In the genomic region with DNA sequence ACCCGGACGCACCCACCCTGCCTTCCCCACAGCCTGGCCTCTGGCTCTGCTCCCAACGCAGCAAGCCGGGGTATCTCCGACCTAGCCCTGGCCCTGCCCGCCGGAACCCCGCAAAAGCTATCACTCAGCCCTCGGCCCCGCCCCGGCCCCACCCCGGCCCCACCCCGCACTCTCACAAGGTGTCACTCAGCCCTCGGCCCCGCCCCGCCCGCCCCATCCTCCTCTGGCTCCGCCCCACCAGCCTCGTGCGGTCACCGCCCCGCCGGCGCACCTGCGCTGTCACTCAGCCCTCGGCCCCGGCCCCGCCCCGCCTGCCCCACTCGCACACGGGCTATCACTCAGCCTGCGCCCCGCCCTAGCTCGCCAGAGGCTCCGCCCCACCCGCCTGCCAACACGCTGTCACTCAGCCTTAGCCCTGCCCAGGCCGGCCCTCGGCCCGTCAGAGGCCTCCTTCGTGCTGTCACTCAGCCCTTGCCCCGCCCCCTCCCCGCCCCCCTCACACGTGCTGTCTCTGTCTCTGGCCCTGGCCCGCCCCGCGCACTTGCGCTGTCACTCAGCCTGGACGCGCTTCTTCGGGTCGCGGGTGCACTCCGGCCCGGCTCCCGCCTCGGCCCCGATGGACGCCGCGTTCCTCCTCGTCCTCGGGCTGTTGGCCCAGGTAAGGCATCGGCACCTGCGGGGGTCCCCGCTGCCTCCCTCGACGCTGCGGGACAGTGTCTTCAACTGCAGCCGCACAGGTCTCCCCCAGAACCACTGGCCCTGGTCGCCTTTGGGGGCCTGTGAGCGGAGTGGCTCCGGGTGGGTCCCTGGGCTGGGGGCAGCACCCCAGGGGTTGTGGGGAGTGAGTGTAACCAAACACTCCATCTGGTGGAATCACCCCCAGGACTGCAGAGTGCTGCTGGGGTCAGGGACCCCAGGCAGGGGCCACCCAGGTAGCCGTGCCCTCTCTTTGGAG, we compare ENCODE assay signal across 1 cellular context.
TF ChIP-seq lines count a peak whose summit lies in the region.

A gene with protein sequence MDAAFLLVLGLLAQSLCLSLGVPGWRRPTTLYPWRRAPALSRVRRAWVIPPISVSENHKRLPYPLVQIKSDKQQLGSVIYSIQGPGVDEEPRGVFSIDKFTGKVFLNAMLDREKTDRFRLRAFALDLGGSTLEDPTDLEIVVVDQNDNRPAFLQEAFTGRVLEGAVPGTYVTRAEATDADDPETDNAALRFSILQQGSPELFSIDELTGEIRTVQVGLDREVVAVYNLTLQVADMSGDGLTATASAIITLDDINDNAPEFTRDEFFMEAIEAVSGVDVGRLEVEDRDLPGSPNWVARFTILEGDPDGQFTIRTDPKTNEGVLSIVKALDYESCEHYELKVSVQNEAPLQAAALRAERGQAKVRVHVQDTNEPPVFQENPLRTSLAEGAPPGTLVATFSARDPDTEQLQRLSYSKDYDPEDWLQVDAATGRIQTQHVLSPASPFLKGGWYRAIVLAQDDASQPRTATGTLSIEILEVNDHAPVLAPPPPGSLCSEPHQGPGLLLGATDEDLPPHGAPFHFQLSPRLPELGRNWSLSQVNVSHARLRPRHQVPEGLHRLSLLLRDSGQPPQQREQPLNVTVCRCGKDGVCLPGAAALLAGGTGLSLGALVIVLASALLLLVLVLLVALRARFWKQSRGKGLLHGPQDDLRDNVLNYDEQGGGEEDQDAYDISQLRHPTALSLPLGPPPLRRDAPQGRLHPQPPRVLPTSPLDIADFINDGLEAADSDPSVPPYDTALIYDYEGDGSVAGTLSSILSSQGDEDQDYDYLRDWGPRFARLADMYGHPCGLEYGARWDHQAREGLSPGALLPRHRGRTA (plus strand): TSS at position 533 of the 955 bp plus-strand sequence. CDS start 84 bp downstream, at position 617.

TF ChIP-seq in K562, 482 proteins besides CTCF, POLR2A, EP300 and RAD21 (continued from another document and continues in another):
- TF ChIP-seq, protein P1, sequence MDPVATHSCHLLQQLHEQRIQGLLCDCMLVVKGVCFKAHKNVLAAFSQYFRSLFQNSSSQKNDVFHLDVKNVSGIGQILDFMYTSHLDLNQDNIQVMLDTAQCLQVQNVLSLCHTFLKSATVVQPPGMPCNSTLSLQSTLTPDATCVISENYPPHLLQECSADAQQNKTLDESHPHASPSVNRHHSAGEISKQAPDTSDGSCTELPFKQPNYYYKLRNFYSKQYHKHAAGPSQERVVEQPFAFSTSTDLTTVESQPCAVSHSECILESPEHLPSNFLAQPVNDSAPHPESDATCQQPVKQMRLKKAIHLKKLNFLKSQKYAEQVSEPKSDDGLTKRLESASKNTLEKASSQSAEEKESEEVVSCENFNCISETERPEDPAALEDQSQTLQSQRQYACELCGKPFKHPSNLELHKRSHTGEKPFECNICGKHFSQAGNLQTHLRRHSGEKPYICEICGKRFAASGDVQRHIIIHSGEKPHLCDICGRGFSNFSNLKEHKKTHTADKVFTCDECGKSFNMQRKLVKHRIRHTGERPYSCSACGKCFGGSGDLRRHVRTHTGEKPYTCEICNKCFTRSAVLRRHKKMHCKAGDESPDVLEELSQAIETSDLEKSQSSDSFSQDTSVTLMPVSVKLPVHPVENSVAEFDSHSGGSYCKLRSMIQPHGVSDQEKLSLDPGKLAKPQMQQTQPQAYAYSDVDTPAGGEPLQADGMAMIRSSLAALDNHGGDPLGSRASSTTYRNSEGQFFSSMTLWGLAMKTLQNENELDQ (CRISPR knock-in tag; IDR thresholded peaks at IDR 0.05; ENCODE audit: borderline replicate concordance) = no peak
- TF ChIP-seq, protein P2, sequence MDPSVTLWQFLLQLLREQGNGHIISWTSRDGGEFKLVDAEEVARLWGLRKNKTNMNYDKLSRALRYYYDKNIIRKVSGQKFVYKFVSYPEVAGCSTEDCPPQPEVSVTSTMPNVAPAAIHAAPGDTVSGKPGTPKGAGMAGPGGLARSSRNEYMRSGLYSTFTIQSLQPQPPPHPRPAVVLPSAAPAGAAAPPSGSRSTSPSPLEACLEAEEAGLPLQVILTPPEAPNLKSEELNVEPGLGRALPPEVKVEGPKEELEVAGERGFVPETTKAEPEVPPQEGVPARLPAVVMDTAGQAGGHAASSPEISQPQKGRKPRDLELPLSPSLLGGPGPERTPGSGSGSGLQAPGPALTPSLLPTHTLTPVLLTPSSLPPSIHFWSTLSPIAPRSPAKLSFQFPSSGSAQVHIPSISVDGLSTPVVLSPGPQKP (CRISPR knock-in tag; IDR thresholded peaks at IDR 0.05) = no peak
- TF ChIP-seq ZFP36 (IDR thresholded peaks at IDR 0.05; ENCODE audit: low read depth, low read length, partially characterized antibody) (no peak), SIN3B (IDR thresholded peaks at IDR 0.05; ENCODE audit: low read depth) (no peak), EGR1 (conservative IDR thresholded peaks at IDR 0.05) (peak; percentile 69), L3MBTL2 (IDR thresholded peaks at IDR 0.05) (peak; percentile 64), SAP30 (IDR thresholded peaks at IDR 0.05; ENCODE audit: borderline replicate concordance, insufficient read depth, low read depth, low read length, poor library complexity, severe bottlenecking) (no peak), MXI1 (IDR thresholded peaks at IDR 0.05; ENCODE audit: low read depth, low read length) (peak; percentile 50; the same call in 1 of the 2 replicates), SIN3A (IDR thresholded peaks at IDR 0.05; ENCODE audit: borderline replicate concordance in 2 of 2, control insufficient read depth in 1 of 2, low read depth in 2 of 2, low read length in 2 of 2) (0 out of 4 replicates have a peak, but pooled peaks of 1 of the 2 experiments have one; percentile 29), RBM14 (IDR thresholded peaks at IDR 0.05; ENCODE audit: borderline replicate concordance, insufficient read depth, low read depth, low read length) (no peak), MBD2 (IDR thresholded peaks at IDR 0.05; ENCODE audit: borderline replicate concordance, low read depth) (peak; percentile 42; the same call in 1 of the 2 replicates), ETV5 (CRISPR knock-in tag; IDR thresholded peaks at IDR 0.05; ENCODE audit: low read depth) (no peak), NFYB (IDR thresholded peaks at IDR 0.05; ENCODE audit: extremely low read depth, insufficient read length) (peak; percentile 9), ZNF561 (CRISPR knock-in tag; conservative IDR thresholded peaks at IDR 0.05) (no peak), ZNF12 (CRISPR knock-in tag; IDR thresholded peaks at IDR 0.05) (no peak), RFX1 (IDR thresholded peaks at IDR 0.05) (no peak), ZNF79 (CRISPR knock-in tag; IDR thresholded peaks at IDR 0.05; ENCODE audit: low read depth) (no peak), ZBTB1 (CRISPR knock-in tag; IDR thresholded peaks at IDR 0.05; ENCODE audit: borderline replicate concordance, low read depth) (no peak), CHD2 (IDR thresholded peaks at IDR 0.05; ENCODE audit: low read depth, low read length) (no peak), ZNF408 (CRISPR knock-in tag; IDR thresholded peaks at IDR 0.05; ENCODE audit: low read depth) (no peak), ZNF830 (CRISPR knock-in tag; IDR thresholded peaks at IDR 0.05) (no peak), PHF8 (IDR thresholded peaks at IDR 0.05; ENCODE audit: borderline replicate concordance, low read length) (peak; percentile 15; the same call in 1 of the 2 replicates), RAD51 (IDR thresholded peaks at IDR 0.05; ENCODE audit: borderline replicate concordance, low read depth) (peak; percentile 41; the same call in 1 of the 2 replicates), ZNF143 (CRISPR knock-in tag; IDR thresholded peaks at IDR 0.05) (no peak), ZNF785 (CRISPR knock-in tag; IDR thresholded peaks at IDR 0.05) (no peak), BDP1 (IDR thresholded peaks at IDR 0.05; ENCODE audit: insufficient read depth, insufficient read length) (no peak), XRCC5 (IDR thresholded peaks at IDR 0.05; ENCODE audit: low read depth, low read length) (no peak), NCOA6 (IDR thresholded peaks at IDR 0.05) (no peak), KDM5B (IDR thresholded peaks at IDR 0.05; ENCODE audit: insufficient replicate concordance, low read depth, low read length) (no peak), HNRNPH1 (optimal IDR thresholded peaks at IDR 0.05; ENCODE audit: low read depth, low read length) (no peak), ZNF316 (IDR thresholded peaks at IDR 0.05) (peak; percentile 7; the same call in 1 of the 2 replicates), SETDB1 (IDR thresholded peaks at IDR 0.05; ENCODE audit: low read length) (no peak), ZC3H11A (IDR thresholded peaks at IDR 0.05; ENCODE audit: low read depth, low read length) (no peak), HMG20A (CRISPR knock-in tag; conservative IDR thresholded peaks at IDR 0.05) (no peak), ZBTB17 (CRISPR knock-in tag; IDR thresholded peaks at IDR 0.05) (no peak), U2AF1 (optimal IDR thresholded peaks at IDR 0.05; ENCODE audit: low read depth, low read length) (no peak), NFIX (CRISPR knock-in tag; IDR thresholded peaks at IDR 0.05; ENCODE audit: low read depth) (no peak), ZNF57 (CRISPR knock-in tag; IDR thresholded peaks at IDR 0.05) (no peak), BRD4 (IDR thresholded peaks at IDR 0.05) (no peak), POLR2G (IDR thresholded peaks at IDR 0.05; ENCODE audit: low read depth, low read length) (0 out of 2 replicates have a peak, but pooled peaks have one; percentile 18), POLR2B (IDR thresholded peaks at IDR 0.05; ENCODE audit: low read depth, partially characterized antibody) (no peak), THRAP3 (IDR thresholded peaks at IDR 0.05; ENCODE audit: borderline replicate concordance) (no peak)
- TF ChIP-seq, protein P3, sequence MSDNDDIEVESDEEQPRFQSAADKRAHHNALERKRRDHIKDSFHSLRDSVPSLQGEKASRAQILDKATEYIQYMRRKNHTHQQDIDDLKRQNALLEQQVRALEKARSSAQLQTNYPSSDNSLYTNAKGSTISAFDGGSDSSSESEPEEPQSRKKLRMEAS (CRISPR knock-in tag; IDR thresholded peaks at IDR 0.05) = peak; percentile 58
- TF ChIP-seq, protein P4, sequence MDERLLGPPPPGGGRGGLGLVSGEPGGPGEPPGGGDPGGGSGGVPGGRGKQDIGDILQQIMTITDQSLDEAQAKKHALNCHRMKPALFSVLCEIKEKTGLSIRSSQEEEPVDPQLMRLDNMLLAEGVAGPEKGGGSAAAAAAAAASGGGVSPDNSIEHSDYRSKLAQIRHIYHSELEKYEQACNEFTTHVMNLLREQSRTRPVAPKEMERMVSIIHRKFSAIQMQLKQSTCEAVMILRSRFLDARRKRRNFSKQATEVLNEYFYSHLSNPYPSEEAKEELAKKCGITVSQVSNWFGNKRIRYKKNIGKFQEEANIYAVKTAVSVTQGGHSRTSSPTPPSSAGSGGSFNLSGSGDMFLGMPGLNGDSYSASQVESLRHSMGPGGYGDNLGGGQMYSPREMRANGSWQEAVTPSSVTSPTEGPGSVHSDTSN (CRISPR knock-in tag; IDR thresholded peaks at IDR 0.05; ENCODE audit: low read depth) = peak; percentile 98
- TF ChIP-seq, protein P4 (tag; conservative IDR thresholded peaks at IDR 0.05; ENCODE audit: low read depth) = peak; percentile 91
- TF ChIP-seq, protein P5, sequence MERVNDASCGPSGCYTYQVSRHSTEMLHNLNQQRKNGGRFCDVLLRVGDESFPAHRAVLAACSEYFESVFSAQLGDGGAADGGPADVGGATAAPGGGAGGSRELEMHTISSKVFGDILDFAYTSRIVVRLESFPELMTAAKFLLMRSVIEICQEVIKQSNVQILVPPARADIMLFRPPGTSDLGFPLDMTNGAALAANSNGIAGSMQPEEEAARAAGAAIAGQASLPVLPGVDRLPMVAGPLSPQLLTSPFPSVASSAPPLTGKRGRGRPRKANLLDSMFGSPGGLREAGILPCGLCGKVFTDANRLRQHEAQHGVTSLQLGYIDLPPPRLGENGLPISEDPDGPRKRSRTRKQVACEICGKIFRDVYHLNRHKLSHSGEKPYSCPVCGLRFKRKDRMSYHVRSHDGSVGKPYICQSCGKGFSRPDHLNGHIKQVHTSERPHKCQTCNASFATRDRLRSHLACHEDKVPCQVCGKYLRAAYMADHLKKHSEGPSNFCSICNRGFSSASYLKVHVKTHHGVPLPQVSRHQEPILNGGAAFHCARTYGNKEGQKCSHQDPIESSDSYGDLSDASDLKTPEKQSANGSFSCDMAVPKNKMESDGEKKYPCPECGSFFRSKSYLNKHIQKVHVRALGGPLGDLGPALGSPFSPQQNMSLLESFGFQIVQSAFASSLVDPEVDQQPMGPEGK (CRISPR knock-in tag; IDR thresholded peaks at IDR 0.05; ENCODE audit: borderline replicate concordance) = no peak
- TF ChIP-seq, protein P6, sequence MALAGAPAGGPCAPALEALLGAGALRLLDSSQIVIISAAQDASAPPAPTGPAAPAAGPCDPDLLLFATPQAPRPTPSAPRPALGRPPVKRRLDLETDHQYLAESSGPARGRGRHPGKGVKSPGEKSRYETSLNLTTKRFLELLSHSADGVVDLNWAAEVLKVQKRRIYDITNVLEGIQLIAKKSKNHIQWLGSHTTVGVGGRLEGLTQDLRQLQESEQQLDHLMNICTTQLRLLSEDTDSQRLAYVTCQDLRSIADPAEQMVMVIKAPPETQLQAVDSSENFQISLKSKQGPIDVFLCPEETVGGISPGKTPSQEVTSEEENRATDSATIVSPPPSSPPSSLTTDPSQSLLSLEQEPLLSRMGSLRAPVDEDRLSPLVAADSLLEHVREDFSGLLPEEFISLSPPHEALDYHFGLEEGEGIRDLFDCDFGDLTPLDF (CRISPR knock-in tag; IDR thresholded peaks at IDR 0.05) = no peak
- TF ChIP-seq, protein P7, sequence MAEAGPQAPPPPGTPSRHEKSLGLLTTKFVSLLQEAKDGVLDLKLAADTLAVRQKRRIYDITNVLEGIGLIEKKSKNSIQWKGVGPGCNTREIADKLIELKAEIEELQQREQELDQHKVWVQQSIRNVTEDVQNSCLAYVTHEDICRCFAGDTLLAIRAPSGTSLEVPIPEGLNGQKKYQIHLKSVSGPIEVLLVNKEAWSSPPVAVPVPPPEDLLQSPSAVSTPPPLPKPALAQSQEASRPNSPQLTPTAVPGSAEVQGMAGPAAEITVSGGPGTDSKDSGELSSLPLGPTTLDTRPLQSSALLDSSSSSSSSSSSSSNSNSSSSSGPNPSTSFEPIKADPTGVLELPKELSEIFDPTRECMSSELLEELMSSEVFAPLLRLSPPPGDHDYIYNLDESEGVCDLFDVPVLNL (CRISPR knock-in tag; IDR thresholded peaks at IDR 0.05; ENCODE audit: low read depth) = no peak
- TF ChIP-seq, protein P8, sequence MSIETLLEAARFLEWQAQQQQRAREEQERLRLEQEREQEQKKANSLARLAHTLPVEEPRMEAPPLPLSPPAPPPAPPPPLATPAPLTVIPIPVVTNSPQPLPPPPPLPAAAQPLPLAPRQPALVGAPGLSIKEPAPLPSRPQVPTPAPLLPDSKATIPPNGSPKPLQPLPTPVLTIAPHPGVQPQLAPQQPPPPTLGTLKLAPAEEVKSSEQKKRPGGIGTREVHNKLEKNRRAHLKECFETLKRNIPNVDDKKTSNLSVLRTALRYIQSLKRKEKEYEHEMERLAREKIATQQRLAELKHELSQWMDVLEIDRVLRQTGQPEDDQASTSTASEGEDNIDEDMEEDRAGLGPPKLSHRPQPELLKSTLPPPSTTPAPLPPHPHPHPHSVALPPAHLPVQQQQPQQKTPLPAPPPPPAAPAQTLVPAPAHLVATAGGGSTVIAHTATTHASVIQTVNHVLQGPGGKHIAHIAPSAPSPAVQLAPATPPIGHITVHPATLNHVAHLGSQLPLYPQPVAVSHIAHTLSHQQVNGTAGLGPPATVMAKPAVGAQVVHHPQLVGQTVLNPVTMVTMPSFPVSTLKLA (conservative IDR thresholded peaks at IDR 0.05) = peak in 1 of 2 experiments; percentile 92; a peak in 3 of 4 replicates
